In the genomic region with DNA sequence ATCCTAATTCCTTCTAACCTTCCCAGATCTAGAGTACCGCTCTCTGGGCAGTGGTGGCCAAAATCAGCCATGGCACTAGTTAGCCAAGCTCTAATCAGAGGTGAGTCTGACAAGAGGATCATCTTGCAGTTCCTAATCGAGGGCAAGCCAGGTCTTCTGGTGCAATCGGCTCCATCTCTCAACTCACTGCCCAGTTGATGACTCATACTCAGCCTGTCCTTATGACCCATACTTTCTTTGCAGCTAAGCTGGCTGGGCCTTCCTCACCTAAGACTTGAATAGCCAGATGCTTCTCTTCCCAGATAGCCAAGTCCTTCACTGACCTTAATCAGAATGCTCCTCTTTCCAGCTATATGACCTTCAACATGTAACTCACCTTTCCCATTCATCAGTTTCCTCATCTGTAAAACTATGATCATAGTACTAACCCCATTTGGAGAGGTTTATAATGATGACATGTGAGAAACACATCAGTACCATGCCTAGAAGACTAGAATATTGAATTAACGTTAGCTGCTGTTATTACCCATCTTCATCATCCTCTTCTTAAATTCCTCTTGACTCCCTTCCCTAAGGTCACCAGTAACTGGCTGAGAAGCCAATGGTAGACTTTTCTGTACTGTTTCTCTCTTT, we compare ENCODE assay signal across 11 cellular contexts. TPM values are rescaled to one million over a fixed set of nuclear protein-coding genes. Genes with fewer than 3 reads are reported as not detected.
DNase-seq lines count a peak whose midpoint lies in the region; ATAC-seq and TF ChIP-seq lines count a peak whose summit lies in the region.
"Had no signal": no experiment of that assay in that cellular context is flagged by ENCODE, and none has a peak within 500 bp of the region (broad histone marks: within the 10 kb centered on the region; RNA-seq: fewer than 3 reads in every experiment).

No MANE protein-coding gene starts in this region.

- ATAC-seq in psoas muscle = peak; percentile 99 to 100 (median 100)
- no peak for ATAC-seq in GM18907 (IDR thresholded peaks at IDR 0.05; ENCODE audit: unreplicated experiment)
- no peak for ATAC-seq in stimulated activated memory B cell treated with anti-CD40 and anti-IgM and Interleukin-4, amounts not matched to agents 10 μg/mL and 1 μg/mL and 100 μg/mL, for 72 hours
- ATAC-seq: stimulated activated naive B cell treated with anti-CD40 and anti-IgM and Interleukin-4, amounts not matched to agents 10 μg/mL and 1 μg/mL and 100 μg/mL, for 72 hours had no signal

- 19 to 41% (median 27%) methylated on average over 4 of the region's 4 CpGs for WGBS in psoas muscle, 3 donors

- DNase-seq in GM04504 (ENCODE audit: low read depth) = peak; percentile 64
- peak; percentile 86 for DNase-seq in RPMI7951 (ENCODE audit: low read depth)
- peak; percentile 76 for DNase-seq in fibroblast of gingiva (ENCODE audit: low read depth)
- DNase-seq in psoas muscle = peak; percentile 64 to 81
- DNase-seq in LoVo (ENCODE audit: low spot score) = no peak
- DNase-seq in activated T-cell treated with anti-CD3 and anti-CD28 coated beads, Interleukin-2, amount 50 U/mL, for 48 hours = no peak
- DNase-seq: SHP77; stimulated activated naive B cell treated with anti-CD40 and anti-IgM and Interleukin-4, amounts not matched to agents 10 μg/mL and 1 μg/mL and 100 μg/mL, for 72 hours had no signal

- no peak overlapping the region for H3K4me3 ChIP-seq in psoas muscle

- peaks cover 4% of the 10 kb centered on the region for H3K9me3 Mint-ChIP-seq in stimulated activated memory B cell treated with anti-CD40 and anti-IgM and Interleukin-4, amounts not matched to agents 10 μg/mL and 1 μg/mL and 100 μg/mL, for 72 hours
- H3K9me3 Mint-ChIP-seq: stimulated activated naive B cell treated with anti-CD40 and anti-IgM and Interleukin-4, amounts not matched to agents 10 μg/mL and 1 μg/mL and 100 μg/mL, for 72 hours had no signal

- H3K27me3 Mint-ChIP-seq in stimulated activated memory B cell treated with anti-CD40 and anti-IgM and Interleukin-4, amounts not matched to agents 10 μg/mL and 1 μg/mL and 100 μg/mL, for 72 hours = no peaks in the 10 kb centered on the region
- H3K27me3 Mint-ChIP-seq: progenitor cell of endocrine pancreas; stimulated activated naive B cell treated with anti-CD40 and anti-IgM and Interleukin-4, amounts not matched to agents 10 μg/mL and 1 μg/mL and 100 μg/mL, for 72 hours had no signal

- no peak overlapping the region for H3K27ac Mint-ChIP-seq in stimulated activated memory B cell treated with anti-CD40 and anti-IgM and Interleukin-4, amounts not matched to agents 10 μg/mL and 1 μg/mL and 100 μg/mL, for 72 hours
- H3K27ac Mint-ChIP-seq: progenitor cell of endocrine pancreas; stimulated activated naive B cell treated with anti-CD40 and anti-IgM and Interleukin-4, amounts not matched to agents 10 μg/mL and 1 μg/mL and 100 μg/mL, for 72 hours had no signal

- H3K4me1 Mint-ChIP-seq in stimulated activated memory B cell treated with anti-CD40 and anti-IgM and Interleukin-4, amounts not matched to agents 10 μg/mL and 1 μg/mL and 100 μg/mL, for 72 hours = no peaks in the 10 kb centered on the region

- H3K9me3 ChIP-seq in psoas muscle = no peaks in the 10 kb centered on the region

- intact Hi-C loops in psoas muscle (cut with DNase I) = loop anchor here (5.0 kb wide), 3 partner anchors 33 to 58 kb away; partner anchors contain the start of gene RELL1 (in 2 of the 2)

- H3K36me3 Mint-ChIP-seq in stimulated activated memory B cell treated with anti-CD40 and anti-IgM and Interleukin-4, amounts not matched to agents 10 μg/mL and 1 μg/mL and 100 μg/mL, for 72 hours = peaks cover 7% of the 10 kb centered on the region

- H3K27me3 ChIP-seq in psoas muscle (ENCODE audit: insufficient read depth in 3 of 3, low read length in 2 of 3) = no peaks in the 10 kb centered on the region

- TF ChIP-seq CTCF in psoas muscle (IDR thresholded peaks at IDR 0.05) = no peak

- peak overlapping the region; percentile 40 for H3K27ac ChIP-seq in psoas muscle

- H3K4me1 ChIP-seq in psoas muscle = peaks cover 28% of the 10 kb centered on the region

- H3K36me3 ChIP-seq in psoas muscle (ENCODE audit: insufficient read depth in 1 of 2, low read depth in 1 of 2) = peaks cover 3 to 13% of the 10 kb centered on the region in 2 donors

- H3K4me3 Mint-ChIP-seq in stimulated activated memory B cell treated with anti-CD40 and anti-IgM and Interleukin-4, amounts not matched to agents 10 μg/mL and 1 μg/mL and 100 μg/mL, for 72 hours = no peak overlapping the region
- H3K4me3 Mint-ChIP-seq: stimulated activated naive B cell treated with anti-CD40 and anti-IgM and Interleukin-4, amounts not matched to agents 10 μg/mL and 1 μg/mL and 100 μg/mL, for 72 hours had no signal

RNA-seq across cellular contexts. Expression of gene RELL1, which starts 57.1 kb away (rescaled TPM):
- 42.1 and 55.3 TPM in 2 replicates for total RNA-seq in RPMI7951 (2014; rRNA removed; shearing (Covaris generic))
- 10 to 100 TPM; 21.0 to 35.7 (median 25.1) TPM for total RNA-seq in psoas muscle
- polyA plus RNA-seq in psoas muscle = 1 to 10 TPM; 2.3 to 3.4 (median 2.9) TPM

Comparison
In these comparisons a context has a peak if more than half of its experiments do, and no peak if none do; other contexts are left out.
1. DNase-seq: peak in GM04504 (single experiment), RPMI7951 (single experiment), fibroblast of gingiva (single experiment) and psoas muscle (2 of 2); none in LoVo (single experiment) and activated T-cell treated with anti-CD3 and anti-CD28 coated beads, Interleukin-2, amount 50 U/mL, for 48 hours (0 of 2).
2. ATAC-seq: peak in psoas muscle (4 of 4); none in GM18907 (single experiment) and stimulated activated memory B cell treated with anti-CD40 and anti-IgM and Interleukin-4, amounts not matched to agents 10 μg/mL and 1 μg/mL and 100 μg/mL, for 72 hours (single experiment).